1 cellular context compared by ENCODE assay signal in the genomic region with DNA sequence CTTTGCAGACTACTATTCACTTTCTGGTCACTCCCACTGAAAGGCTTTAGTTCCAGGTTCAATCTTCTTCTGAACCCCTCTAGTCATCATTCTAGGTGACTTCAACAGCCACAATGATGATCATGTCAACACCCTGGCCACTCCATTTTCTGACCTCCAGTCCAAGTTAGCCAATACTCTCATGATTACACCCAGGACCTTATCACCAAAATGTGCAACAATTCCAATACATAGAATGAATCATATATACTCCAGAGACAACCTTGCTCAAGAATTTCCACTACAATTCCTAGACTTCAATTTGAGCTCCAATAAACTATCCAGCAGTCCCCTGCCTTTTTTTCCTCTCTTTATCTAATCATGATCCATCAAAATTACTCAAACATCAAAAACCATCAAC.
TF ChIP-seq lines count a peak whose summit lies in the region.

No MANE protein-coding gene starts in this region.

TF ChIP-seq in GM23338, 12 proteins besides CTCF, POLR2A, EP300 and RAD21 (continued from another document):
- TF ChIP-seq, protein P1, sequence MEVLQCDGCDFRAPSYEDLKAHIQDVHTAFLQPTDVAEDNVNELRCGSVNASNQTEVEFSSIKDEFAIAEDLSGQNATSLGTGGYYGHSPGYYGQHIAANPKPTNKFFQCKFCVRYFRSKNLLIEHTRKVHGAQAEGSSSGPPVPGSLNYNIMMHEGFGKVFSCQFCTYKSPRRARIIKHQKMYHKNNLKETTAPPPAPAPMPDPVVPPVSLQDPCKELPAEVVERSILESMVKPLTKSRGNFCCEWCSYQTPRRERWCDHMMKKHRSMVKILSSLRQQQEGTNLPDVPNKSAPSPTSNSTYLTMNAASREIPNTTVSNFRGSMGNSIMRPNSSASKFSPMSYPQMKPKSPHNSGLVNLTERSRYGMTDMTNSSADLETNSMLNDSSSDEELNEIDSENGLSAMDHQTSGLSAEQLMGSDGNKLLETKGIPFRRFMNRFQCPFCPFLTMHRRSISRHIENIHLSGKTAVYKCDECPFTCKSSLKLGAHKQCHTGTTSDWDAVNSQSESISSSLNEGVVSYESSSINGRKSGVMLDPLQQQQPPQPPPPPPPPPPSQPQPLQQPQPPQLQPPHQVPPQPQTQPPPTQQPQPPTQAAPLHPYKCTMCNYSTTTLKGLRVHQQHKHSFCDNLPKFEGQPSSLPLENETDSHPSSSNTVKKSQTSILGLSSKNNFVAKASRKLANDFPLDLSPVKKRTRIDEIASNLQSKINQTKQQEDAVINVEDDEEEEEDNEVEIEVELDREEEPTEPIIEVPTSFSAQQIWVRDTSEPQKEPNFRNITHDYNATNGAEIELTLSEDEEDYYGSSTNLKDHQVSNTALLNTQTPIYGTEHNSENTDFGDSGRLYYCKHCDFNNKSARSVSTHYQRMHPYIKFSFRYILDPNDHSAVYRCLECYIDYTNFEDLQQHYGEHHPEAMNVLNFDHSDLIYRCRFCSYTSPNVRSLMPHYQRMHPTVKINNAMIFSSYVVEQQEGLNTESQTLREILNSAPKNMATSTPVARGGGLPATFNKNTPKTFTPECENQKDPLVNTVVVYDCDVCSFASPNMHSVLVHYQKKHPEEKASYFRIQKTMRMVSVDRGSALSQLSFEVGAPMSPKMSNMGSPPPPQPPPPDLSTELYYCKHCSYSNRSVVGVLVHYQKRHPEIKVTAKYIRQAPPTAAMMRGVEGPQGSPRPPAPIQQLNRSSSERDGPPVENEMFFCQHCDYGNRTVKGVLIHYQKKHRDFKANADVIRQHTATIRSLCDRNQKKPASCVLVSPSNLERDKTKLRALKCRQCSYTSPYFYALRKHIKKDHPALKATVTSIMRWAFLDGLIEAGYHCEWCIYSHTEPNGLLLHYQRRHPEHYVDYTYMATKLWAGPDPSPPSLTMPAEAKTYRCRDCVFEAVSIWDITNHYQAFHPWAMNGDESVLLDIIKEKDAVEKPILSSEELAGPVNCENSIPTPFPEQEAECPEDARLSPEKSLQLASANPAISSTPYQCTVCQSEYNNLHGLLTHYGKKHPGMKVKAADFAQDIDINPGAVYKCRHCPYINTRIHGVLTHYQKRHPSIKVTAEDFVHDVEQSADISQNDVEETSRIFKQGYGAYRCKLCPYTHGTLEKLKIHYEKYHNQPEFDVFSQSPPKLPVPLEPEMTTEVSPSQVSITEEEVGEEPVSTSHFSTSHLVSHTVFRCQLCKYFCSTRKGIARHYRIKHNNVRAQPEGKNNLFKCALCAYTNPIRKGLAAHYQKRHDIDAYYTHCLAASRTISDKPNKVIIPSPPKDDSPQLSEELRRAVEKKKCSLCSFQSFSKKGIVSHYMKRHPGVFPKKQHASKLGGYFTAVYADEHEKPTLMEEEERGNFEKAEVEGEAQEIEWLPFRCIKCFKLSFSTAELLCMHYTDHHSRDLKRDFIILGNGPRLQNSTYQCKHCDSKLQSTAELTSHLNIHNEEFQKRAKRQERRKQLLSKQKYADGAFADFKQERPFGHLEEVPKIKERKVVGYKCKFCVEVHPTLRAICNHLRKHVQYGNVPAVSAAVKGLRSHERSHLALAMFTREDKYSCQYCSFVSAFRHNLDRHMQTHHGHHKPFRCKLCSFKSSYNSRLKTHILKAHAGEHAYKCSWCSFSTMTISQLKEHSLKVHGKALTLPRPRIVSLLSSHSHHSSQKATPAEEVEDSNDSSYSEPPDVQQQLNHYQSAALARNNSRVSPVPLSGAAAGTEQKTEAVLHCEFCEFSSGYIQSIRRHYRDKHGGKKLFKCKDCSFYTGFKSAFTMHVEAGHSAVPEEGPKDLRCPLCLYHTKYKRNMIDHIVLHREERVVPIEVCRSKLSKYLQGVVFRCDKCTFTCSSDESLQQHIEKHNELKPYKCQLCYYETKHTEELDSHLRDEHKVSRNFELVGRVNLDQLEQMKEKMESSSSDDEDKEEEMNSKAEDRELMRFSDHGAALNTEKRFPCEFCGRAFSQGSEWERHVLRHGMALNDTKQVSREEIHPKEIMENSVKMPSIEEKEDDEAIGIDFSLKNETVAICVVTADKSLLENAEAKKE (CRISPR knock-in tag; IDR thresholded peaks at IDR 0.05), result no peak
